ENCODE assay signal across 22 cellular contexts in genomic region chr1:93649231-93649630, GRCh38.
"Had no signal": no experiment of that assay in that cellular context is flagged by ENCODE, and none has a peak within 500 bp of the region (broad histone marks: within the 10 kb centered on the region; RNA-seq: fewer than 3 reads in every experiment).

No MANE protein-coding gene starts in this region.

- H3K36me3 ChIP-seq: gastroesophageal sphincter, spleen had no signal

- H3K36me3 Mint-ChIP-seq: activated naive CD4-positive, alpha-beta T cell treated with anti-CD3 and anti-CD28 coated beads, Interleukin-2, amount 10 ng/mL, durations not matched to agents 7 days and 5 days had no signal

- H3K4me1 ChIP-seq: spleen had no signal

- FAIRE-seq: islet of Langerhans had no signal

- H3K27ac ChIP-seq: body of pancreas, esophagus muscularis mucosa, gastroesophageal sphincter, spleen, upper lobe of left lung had no signal

- H3K27ac Mint-ChIP-seq: activated naive CD4-positive, alpha-beta T cell treated with anti-CD3 and anti-CD28 coated beads, Interleukin-2, amount 10 ng/mL, durations not matched to agents 7 days and 5 days; T-helper 17 cell had no signal

- H3K9me3 ChIP-seq: body of pancreas, esophagus muscularis mucosa, gastroesophageal sphincter, spleen, upper lobe of left lung had no signal

- H3K9me3 Mint-ChIP-seq: activated B cell treated with CpG ODN at 0.5 μM for 24 hours; activated naive CD4-positive, alpha-beta T cell treated with anti-CD3 and anti-CD28 coated beads, Interleukin-2, amount 10 ng/mL, durations not matched to agents 7 days and 5 days; activated T-cell treated with anti-CD3 and anti-CD28 coated beads, Interleukin-2, amount 50 U/mL, for 72 hours; effector memory CD8-positive, alpha-beta T cell; naive B cell had no signal

- ATAC-seq: activated T-cell treated with anti-CD3 and anti-CD28 coated beads, Interleukin-2, amount 50 U/mL, for 72 hours; body of pancreas; effector memory CD8-positive, alpha-beta T cell; gastroesophageal sphincter; stimulated activated naive CD8-positive, alpha-beta T cell treated with anti-CD3 and anti-CD28 coated beads, Interleukin-15, Interleukin-2, amounts not matched to agents 100 U/mL and 50 U/mL, for 24 hours; T-helper 17 cell had no signal

- H3K4me3 ChIP-seq: body of pancreas, dorsolateral prefrontal cortex, esophagus muscularis mucosa, gastroesophageal sphincter, spleen, upper lobe of left lung had no signal

- DNase-seq: activated B cell treated with CpG ODN at 0.5 μM for 24 hours; activated CD4-positive, alpha-beta T cell treated with anti-CD3 and anti-CD28 coated beads for 4 hours; activated CD4-positive, alpha-beta T cell treated with anti-CD3 and anti-CD28 coated beads, Interleukin-2, amount 50 U/mL, for 48 hours; activated effector memory CD4-positive, alpha-beta T cell treated with Interleukin-2 at 50 U/mL for 16 hours; activated naive CD4-positive, alpha-beta T cell treated with anti-CD3 and anti-CD28 coated beads, Interleukin-2, amount 10 ng/mL, durations not matched to agents 7 days and 5 days; activated T-cell treated with anti-CD3 and anti-CD28 coated beads, Interleukin-2, amount 50 U/mL, for 72 hours; body of pancreas; central memory CD4-positive, alpha-beta T cell; dorsolateral prefrontal cortex; effector memory CD8-positive, alpha-beta T cell; mesenchymal stem cell; naive B cell; occipital lobe; retina; spleen; stimulated activated CD4-positive, alpha-beta T cell treated with anti-CD3 and anti-CD28 coated beads, Interleukin-4, amount 100 ng/mL, for 1 hour; stimulated activated naive CD8-positive, alpha-beta T cell treated with anti-CD3 and anti-CD28 coated beads, Interleukin-15, Interleukin-2, amounts not matched to agents 100 U/mL and 50 U/mL, for 24 hours; T-helper 17 cell; upper lobe of left lung had no signal

- H3K27me3 Mint-ChIP-seq: activated B cell treated with CpG ODN at 0.5 μM for 24 hours, naive B cell had no signal

- H3K4me3 Mint-ChIP-seq: activated B cell treated with CpG ODN at 0.5 μM for 24 hours; activated naive CD4-positive, alpha-beta T cell treated with anti-CD3 and anti-CD28 coated beads, Interleukin-2, amount 10 ng/mL, durations not matched to agents 7 days and 5 days; activated T-cell treated with anti-CD3 and anti-CD28 coated beads, Interleukin-2, amount 50 U/mL, for 72 hours; effector memory CD8-positive, alpha-beta T cell; naive B cell; T-helper 17 cell had no signal

- H3K27me3 ChIP-seq: body of pancreas, esophagus muscularis mucosa, gastroesophageal sphincter, spleen, upper lobe of left lung had no signal
